2 cellular contexts compared by ENCODE assay signal in the genomic region with DNA sequence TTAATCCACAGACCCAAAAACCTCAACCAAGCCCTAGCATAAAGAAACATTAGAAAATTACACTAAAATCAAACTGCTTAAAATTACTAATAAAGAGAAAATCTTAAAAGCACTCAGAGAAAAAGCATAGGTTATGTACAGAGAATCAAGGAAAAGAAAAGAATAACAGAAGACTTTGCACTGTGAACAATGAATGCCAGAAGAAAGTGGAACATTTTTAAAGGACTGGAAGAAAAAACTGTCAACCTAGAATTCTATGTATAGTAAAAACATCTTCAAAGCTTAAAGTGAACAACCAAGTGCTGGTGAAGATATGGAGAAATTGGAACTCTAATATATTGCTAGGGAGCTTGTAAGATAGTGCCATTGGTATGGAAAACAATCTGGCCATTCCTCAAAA.
TF ChIP-seq lines count a peak whose summit lies in the region.

No MANE protein-coding gene starts in this region.

TF ChIP-seq in HCT116, 20 proteins besides CTCF, POLR2A, EP300 and RAD21 (continued from another document):
- TF ChIP-seq, protein P1, sequence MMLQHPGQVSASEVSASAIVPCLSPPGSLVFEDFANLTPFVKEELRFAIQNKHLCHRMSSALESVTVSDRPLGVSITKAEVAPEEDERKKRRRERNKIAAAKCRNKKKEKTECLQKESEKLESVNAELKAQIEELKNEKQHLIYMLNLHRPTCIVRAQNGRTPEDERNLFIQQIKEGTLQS (IDR thresholded peaks at IDR 0.05) = no peak
- TF ChIP-seq SP1 (IDR thresholded peaks at IDR 0.05; ENCODE audit: low read depth) = no peak

TF ChIP-seq in K562, 482 proteins besides CTCF, POLR2A, EP300 and RAD21 (continued from another document):
- TF ChIP-seq, protein P2, sequence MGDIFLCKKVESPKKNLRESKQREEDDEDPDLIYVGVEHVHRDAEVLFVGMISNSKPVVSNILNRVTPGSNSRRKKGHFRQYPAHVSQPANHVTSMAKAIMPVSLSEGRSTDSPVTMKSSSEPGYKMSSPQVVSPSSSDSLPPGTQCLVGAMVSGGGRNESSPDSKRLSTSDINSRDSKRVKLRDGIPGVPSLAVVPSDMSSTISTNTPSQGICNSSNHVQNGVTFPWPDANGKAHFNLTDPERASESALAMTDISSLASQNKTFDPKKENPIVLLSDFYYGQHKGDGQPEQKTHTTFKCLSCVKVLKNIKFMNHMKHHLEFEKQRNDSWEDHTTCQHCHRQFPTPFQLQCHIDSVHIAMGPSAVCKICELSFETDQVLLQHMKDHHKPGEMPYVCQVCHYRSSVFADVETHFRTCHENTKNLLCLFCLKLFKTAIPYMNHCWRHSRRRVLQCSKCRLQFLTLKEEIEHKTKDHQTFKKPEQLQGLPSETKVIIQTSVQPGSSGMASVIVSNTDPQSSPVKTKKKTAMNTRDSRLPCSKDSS (IDR thresholded peaks at IDR 0.05; ENCODE audit: low read depth, partially characterized antibody) = peak; percentile 31
- TF ChIP-seq GATAD2B (IDR thresholded peaks at IDR 0.05; ENCODE audit: borderline replicate concordance) (no peak), NRF1 (conservative IDR thresholded peaks at IDR 0.05 in 1 of 2, IDR thresholded peaks at IDR 0.05 in 1 of 2) (no peak), CXXC5 (CRISPR knock-in tag; IDR thresholded peaks at IDR 0.05) (no peak), TRIM28 (IDR thresholded peaks at IDR 0.05) (peak; percentile 94), PML (IDR thresholded peaks at IDR 0.05; ENCODE audit: low read length) (no peak), TRIM24 (IDR thresholded peaks at IDR 0.05) (peak in 1 of 2 experiments; percentile 24; a peak in 1 of 4 replicates), CHCHD3 (CRISPR knock-in tag; IDR thresholded peaks at IDR 0.05) (no peak), ZFPM2 (CRISPR knock-in tag; IDR thresholded peaks at IDR 0.05) (no peak), CBX3 (IDR thresholded peaks at IDR 0.05; ENCODE audit: borderline replicate concordance in 1 of 2, low read length in 2 of 2) (peak in 1 of 2 experiments; percentile 92; a peak in 2 of 3 replicates), CBX5 (IDR thresholded peaks at IDR 0.05; ENCODE audit: borderline replicate concordance, low read depth) (peak; percentile 88)
